ENCODE assay signal across 25 cellular contexts in the genomic region with DNA sequence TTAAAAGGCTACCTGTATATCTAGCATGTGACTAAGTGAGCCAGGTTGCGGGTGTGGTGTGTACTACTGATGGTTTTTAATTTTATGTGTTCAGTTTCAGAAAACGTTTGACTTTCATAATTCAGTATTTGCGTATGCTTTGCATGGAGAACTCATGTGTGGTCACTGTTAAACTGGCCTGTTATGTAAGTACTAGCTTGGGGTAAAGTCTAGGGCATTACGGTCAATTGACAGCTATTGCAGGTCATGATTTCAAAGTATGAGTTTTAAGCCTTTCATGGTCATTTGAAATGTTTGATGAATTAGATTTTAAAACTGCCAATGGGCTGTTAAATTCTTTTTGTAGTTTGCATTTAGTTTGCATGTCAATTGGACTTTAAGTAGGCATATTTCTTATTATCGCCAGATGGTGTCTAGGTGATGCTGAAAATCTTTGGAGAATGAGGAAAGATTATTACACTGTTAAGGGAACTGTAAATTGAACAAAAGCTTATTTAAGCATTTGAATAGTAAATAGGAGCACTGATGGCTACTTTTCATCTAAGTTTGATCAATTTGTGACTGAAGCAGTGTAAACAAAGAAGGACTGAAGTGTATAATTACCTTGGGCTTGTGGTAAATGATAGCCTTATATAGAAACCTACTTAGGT.
"Had no signal": no experiment of that assay in that cellular context is flagged by ENCODE, and none has a peak within 500 bp of the region (broad histone marks: within the 10 kb centered on the region; RNA-seq: fewer than 3 reads in every experiment).

No MANE protein-coding gene starts in this region.

- FAIRE-seq: keratinocyte had no signal

- DNase-seq: activated CD4-positive, alpha-beta T cell treated with anti-CD3 and anti-CD28 coated beads for 36 hours; activated CD4-positive, CD25-positive, alpha-beta regulatory T cell; activated effector memory CD4-positive, alpha-beta T cell treated with Interleukin-2 at 50 U/mL for 16 hours; activated naive CD4-positive, alpha-beta T cell treated with Interleukin-2 at 50 U/mL for 16 hours; aorta; cerebellar nuclear complex; colonic mucosa; effector memory CD4-positive, alpha-beta T cell; erythroblast; gastrocnemius medialis; glutamatergic neuron; left colon; midbrain; naive thymus-derived CD8-positive, alpha-beta T cell; nucleus accumbens; pancreas; retina; sigmoid colon; small intestine; stimulated activated CD4-positive, alpha-beta T cell treated with anti-CD3 and anti-CD28 coated beads, Interleukin-4, amount 100 ng/mL, for 4 hours; stimulated activated CD8-positive, alpha-beta memory T cell treated with anti-CD3 and anti-CD28 coated beads, Interleukin-4, amount 100 ng/mL, for 48 hours; stimulated activated naive CD8-positive, alpha-beta T cell treated with anti-CD3 and anti-CD28 coated beads, Interleukin-15, amount 100 ng/mL, for 72 hours; substantia nigra had no signal

- ATAC-seq: activated CD4-positive, alpha-beta T cell treated with anti-CD3 and anti-CD28 coated beads for 36 hours; gastrocnemius medialis; left colon; naive thymus-derived CD8-positive, alpha-beta T cell; pancreas; stimulated activated memory B cell treated with anti-CD40 and anti-IgM and Interleukin-4, amounts not matched to agents 10 μg/mL and 1 μg/mL and 100 μg/mL, for 72 hours; stimulated activated naive CD8-positive, alpha-beta T cell treated with anti-CD3 and anti-CD28 coated beads, Interleukin-15, amount 100 ng/mL, for 72 hours had no signal
